Comparison of ENCODE assay signal across 15 cellular contexts in the genomic region with DNA sequence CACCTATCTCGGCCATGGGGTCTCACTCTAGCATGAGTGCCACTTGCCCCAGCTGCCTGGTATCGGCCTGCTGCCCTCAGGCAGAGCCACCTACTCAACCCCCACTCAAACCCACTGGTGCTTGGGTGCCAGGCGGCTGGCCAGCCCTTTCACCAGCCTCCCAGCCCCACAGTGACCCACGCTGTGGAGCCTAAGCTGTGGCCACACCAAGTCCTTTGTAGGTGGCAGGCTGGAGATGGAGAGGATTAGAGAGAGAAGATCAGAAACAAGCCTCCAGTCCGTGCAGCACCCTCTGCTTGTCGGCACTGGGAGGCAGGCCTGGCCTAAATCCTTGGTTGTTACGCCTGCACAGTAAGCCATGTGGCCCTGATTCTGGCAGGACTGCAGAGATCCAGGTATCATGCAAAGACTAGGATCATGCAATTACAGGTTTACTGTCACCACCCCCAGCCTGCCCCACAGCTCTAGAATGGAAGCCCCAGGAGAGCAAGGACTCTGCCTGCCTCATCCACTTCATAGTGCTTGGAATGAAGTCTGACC.
"Had no signal": no experiment of that assay in that cellular context is flagged by ENCODE, and none has a peak within 500 bp of the region (broad histone marks: within the 10 kb centered on the region; RNA-seq: fewer than 3 reads in every experiment).

No MANE protein-coding gene starts in this region.

- H3K4me3 ChIP-seq: esophagus squamous epithelium, heart right ventricle had no signal

- H3K27me3 ChIP-seq: neutrophil had no signal

- H3K36me3 Mint-ChIP-seq: activated naive CD4-positive, alpha-beta T cell treated with anti-CD3 and anti-CD28 coated beads, Interleukin-2, amount 50 U/mL, for 24 hours; immature natural killer cell; naive thymus-derived CD8-positive, alpha-beta T cell had no signal

- H3K9me3 Mint-ChIP-seq: activated naive CD4-positive, alpha-beta T cell treated with anti-CD3 and anti-CD28 coated beads, Interleukin-2, amount 50 U/mL, for 24 hours; immature natural killer cell; naive thymus-derived CD8-positive, alpha-beta T cell had no signal

- ATAC-seq: heart right ventricle; naive thymus-derived CD8-positive, alpha-beta T cell; T-helper 17 cell had no signal

- H3K4me3 Mint-ChIP-seq: activated naive CD4-positive, alpha-beta T cell treated with anti-CD3 and anti-CD28 coated beads, Interleukin-2, amount 50 U/mL, for 24 hours; immature natural killer cell; naive thymus-derived CD8-positive, alpha-beta T cell; T-helper 17 cell had no signal

- DNase-seq: activated CD4-positive, alpha-beta T cell treated with anti-CD3 and anti-CD28 coated beads for 1 hour; activated CD4-positive, alpha-beta T cell treated with anti-CD3 and anti-CD28 coated beads, Interleukin-2, amount 50 U/mL, for 4 hours; activated gamma-delta T cell; dermis blood vessel endothelial cell; effector memory CD4-positive, alpha-beta T cell; esophagus squamous epithelium; heart right ventricle; immature natural killer cell; mesendoderm; naive thymus-derived CD8-positive, alpha-beta T cell; stimulated activated naive CD4-positive, alpha-beta T cell; T-helper 17 cell had no signal

- H3K9me3 ChIP-seq: esophagus squamous epithelium, heart right ventricle, neutrophil had no signal

- H3K4me1 ChIP-seq: esophagus squamous epithelium had no signal

- H3K36me3 ChIP-seq: esophagus squamous epithelium, heart right ventricle, neutrophil had no signal

- H3K4me1 Mint-ChIP-seq: immature natural killer cell had no signal

- H3K27ac Mint-ChIP-seq: activated naive CD4-positive, alpha-beta T cell treated with anti-CD3 and anti-CD28 coated beads, Interleukin-2, amount 50 U/mL, for 24 hours; immature natural killer cell; T-helper 17 cell had no signal

- H3K27ac ChIP-seq: esophagus squamous epithelium, heart right ventricle, neutrophil, VCaP had no signal
